Comparison of ENCODE assay signal across 22 cellular contexts in genomic region chr10:101691081-101691480, GRCh38. TPM values are rescaled to one million over a fixed set of nuclear protein-coding genes. Genes with fewer than 3 reads are reported as not detected.
DNase-seq lines count a peak whose midpoint lies in the region; ATAC-seq and TF ChIP-seq lines count a peak whose summit lies in the region.
"Had no signal": no experiment of that assay in that cellular context is flagged by ENCODE, and none has a peak within 500 bp of the region (broad histone marks: within the 10 kb centered on the region; RNA-seq: fewer than 3 reads in every experiment).

No MANE protein-coding gene starts in this region.

- no peak for TF ChIP-seq CTCF in DOHH2 (IDR thresholded peaks at IDR 0.05; ENCODE audit: low read depth, low read length, poor library complexity, severe bottlenecking)
- TF ChIP-seq CTCF in Panc1 (IDR thresholded peaks at IDR 0.05): no peak
- no peak for TF ChIP-seq CTCF in hepatocyte (IDR thresholded peaks at IDR 0.05; ENCODE audit: poor library complexity)

- H3K9ac ChIP-seq in rectal smooth muscle tissue (ENCODE audit: low read length): no peak overlapping the region

- TSS peak; percentile 9 for BruUV-seq in Panc1 (replicated peaks; lab: Mats Ljungman, UMichigan)

- POLR2A ChIA-PET in Panc1 (lab: Charles Lee): no interaction called here

- DNase-seq in Panc1 (ENCODE audit: low read depth, low spot score): no peak
- DNase-seq in hepatocyte (ENCODE audit: low spot score): no peak
- no peak for DNase-seq in HK-2 (ENCODE audit: unreplicated experiment)
- DNase-seq in GDM1 (lab: John Stamatoyannopoulos, UW): no peak
- no peak for DNase-seq in GF-D8 (lab: John Stamatoyannopoulos, UW)
- DNase-seq: activated CD4-positive, alpha-beta T cell treated with anti-CD3 and anti-CD28 coated beads, Interleukin-2, amount 50 U/mL, for 48 hours; activated T-cell treated with anti-CD3 and anti-CD28 coated beads, Interleukin-2, amount 50 U/mL, for 24 hours; brain microvascular endothelial cell; Calu3; dermis blood vessel endothelial cell; HFFc6; left colon; MM.1S; mucosa of descending colon; NCI-H187 treated with DMSO at 0.1 percent for 48 hours; NCI-H446; pancreas; stimulated activated CD4-positive, alpha-beta T cell treated with anti-CD3 and anti-CD28 coated beads, Interleukin-4, amount 100 ng/mL, for 1 hour; T-cell had no signal

- peaks cover 4% of the 10 kb centered on the region; the same call in 1 of the 2 replicates for H3F3A ChIP-seq in DOHH2 (ENCODE audit: control insufficient read depth, insufficient read depth)

- CTCF ChIA-PET in Panc1 (lab: Charles Lee): no interaction called here

- H3K4me1 ChIP-seq in DOHH2 (ENCODE audit: control insufficient read depth, low read length): peaks cover 38% of the 10 kb centered on the region
- peaks cover 26% of the 10 kb centered on the region; the same call in 1 of the 2 replicates for H3K4me1 ChIP-seq in Panc1 (ENCODE audit: control insufficient read depth, insufficient read depth, low read length)
- H3K4me1 ChIP-seq in hepatocyte (ENCODE audit: insufficient read depth): peaks cover 45% of the 10 kb centered on the region
- H3K4me1 ChIP-seq in rectal smooth muscle tissue (ENCODE audit: control insufficient read depth, insufficient read depth, low read length): peaks cover 7% of the 10 kb centered on the region

- in situ Hi-C loops in Panc1 (cut with HindIII; ENCODE audit: low pct_unique_long_range_greater_than_20kb, low sequenced_read_pairs): no loop called here

- H3K36me3 ChIP-seq in DOHH2 (ENCODE audit: control insufficient read depth, low read length) (peaks cover 56% of the 10 kb centered on the region), Panc1 (ENCODE audit: control insufficient read depth, insufficient read depth, low read length) (no peaks in the 10 kb centered on the region; the same call in 1 of the 2 replicates), hepatocyte (replicated peaks; ENCODE audit: insufficient read depth, low read depth) (no peaks in the 10 kb centered on the region), rectal smooth muscle tissue (ENCODE audit: control insufficient read depth, insufficient read depth, low read length) (no peaks in the 10 kb centered on the region)
- H3K36me3 ChIP-seq: brain microvascular endothelial cell, pancreas had no signal

- WGBS in hepatocyte (ENCODE audit: low lambda C conversion rate, missing lambda C conversion rate): 68% methylated on average over 7 of the region's 7 CpGs

- ATAC-seq in Panc1 (no peak), GM18907 (IDR thresholded peaks at IDR 0.05; ENCODE audit: unreplicated experiment) (no peak)
- ATAC-seq: left colon, mucosa of descending colon, pancreas, T-cell had no signal

- no peaks in the 10 kb centered on the region for H3K9me2 ChIP-seq in DOHH2 (replicated peaks; ENCODE audit: control insufficient read depth, low read length)
- H3K9me2 ChIP-seq in hepatocyte (replicated peaks; ENCODE audit: insufficient read depth): no peaks in the 10 kb centered on the region

- H2AFZ ChIP-seq in hepatocyte: no peak overlapping the region

- H3K4me3 ChIP-seq in DOHH2 (ENCODE audit: low read length) (no peak overlapping the region), Panc1 (ENCODE audit: low read depth in 2 of 2, low read length in 2 of 2) (no peak overlapping the region), hepatocyte (no peak overlapping the region), rectal smooth muscle tissue (ENCODE audit: low read length) (no peak overlapping the region)
- H3K4me3 ChIP-seq: mucosa of descending colon, pancreas had no signal

- peaks cover 16% of the 10 kb centered on the region; the same call in 1 of the 2 replicates for H4K20me1 ChIP-seq in DOHH2 (ENCODE audit: control insufficient read depth, insufficient read depth, low read depth, low read length)
- peaks cover 45% of the 10 kb centered on the region for H4K20me1 ChIP-seq in hepatocyte (ENCODE audit: insufficient read depth, poor library complexity, severe bottlenecking)

- H3K27me3 ChIP-seq in DOHH2 (ENCODE audit: control insufficient read depth, low read length) (no peaks in the 10 kb centered on the region; the same call in 1 of the 2 replicates), Panc1 (ENCODE audit: control insufficient read depth, insufficient read depth, low read length) (no peaks in the 10 kb centered on the region), hepatocyte (no peaks in the 10 kb centered on the region), rectal smooth muscle tissue (ENCODE audit: control insufficient read depth, insufficient read depth, low read length) (no peaks in the 10 kb centered on the region)
- H3K27me3 ChIP-seq: brain microvascular endothelial cell, pancreas had no signal

- H3K79me2 ChIP-seq in DOHH2 (ENCODE audit: control insufficient read depth, low read length): peaks cover 93% of the 10 kb centered on the region
- H3K79me2 ChIP-seq in hepatocyte: peaks cover 84% of the 10 kb centered on the region

- H3K9me3 ChIP-seq in DOHH2 (ENCODE audit: control insufficient read depth, insufficient read depth, low read length) (no peaks in the 10 kb centered on the region), Panc1 (ENCODE audit: control insufficient read depth, insufficient read depth, low read depth, low read length) (no peaks in the 10 kb centered on the region), hepatocyte (ENCODE audit: low read depth) (no peaks in the 10 kb centered on the region)
- H3K9me3 ChIP-seq: mucosa of descending colon, pancreas had no signal

- intact Hi-C loops in Panc1 (cut with micrococcal nuclease; ENCODE audit: unreplicated experiment): no loop called here

- H3K4me2 ChIP-seq in DOHH2 (ENCODE audit: low read length) (peak overlapping the region; percentile 10), hepatocyte (peak overlapping the region; percentile 31)

- H3K27ac ChIP-seq in DOHH2 (ENCODE audit: low read depth, low read length): no peak overlapping the region
- no peak overlapping the region for H3K27ac ChIP-seq in Panc1 (ENCODE audit: low read length)
- no peak overlapping the region for H3K27ac ChIP-seq in hepatocyte
- peak overlapping the region; percentile 44 for H3K27ac ChIP-seq in rectal smooth muscle tissue (ENCODE audit: low read depth, low read length)
- H3K27ac ChIP-seq: brain microvascular endothelial cell, pancreas had no signal

RNA-seq across cellular contexts. Expression of gene FBXW4, which starts 3.9 kb away (rescaled TPM):
- total RNA-seq in Panc1 (2021; ENCODE audit: unreplicated experiment) (61.5 TPM), hepatocyte (28.5 and 32.7 TPM in 2 replicates)
- polyA plus RNA-seq in Panc1 (2012; ENCODE audit: insufficient read length): 89.5 TPM
- polyA plus RNA-seq in hepatocyte: 13.1 and 15.5 TPM in 2 replicates
